3 cellular contexts compared by ENCODE assay signal in genomic region chr7:100521909-100522600, GRCh38. TPM values are rescaled to one million over a fixed set of nuclear protein-coding genes. Genes with fewer than 3 reads are reported as not detected.
"Had no signal": no experiment of that assay in that cellular context is flagged by ENCODE, and none has a peak within 500 bp of the region (broad histone marks: within the 10 kb centered on the region; RNA-seq: fewer than 3 reads in every experiment).

No MANE protein-coding gene starts in this region.

RNA-seq across cellular contexts. Expression of gene NYAP1, which starts 38.3 kb away (rescaled TPM):
- polyA plus RNA-seq: naive thymus-derived CD4-positive, alpha-beta T cell; smooth muscle cell had no signal

RNA-seq across cellular contexts. Expression of gene SPACDR, which starts 58.0 kb away (rescaled TPM):
- polyA plus RNA-seq: neural cell had no signal
